34 cellular contexts compared by ENCODE assay signal in the genomic region with DNA sequence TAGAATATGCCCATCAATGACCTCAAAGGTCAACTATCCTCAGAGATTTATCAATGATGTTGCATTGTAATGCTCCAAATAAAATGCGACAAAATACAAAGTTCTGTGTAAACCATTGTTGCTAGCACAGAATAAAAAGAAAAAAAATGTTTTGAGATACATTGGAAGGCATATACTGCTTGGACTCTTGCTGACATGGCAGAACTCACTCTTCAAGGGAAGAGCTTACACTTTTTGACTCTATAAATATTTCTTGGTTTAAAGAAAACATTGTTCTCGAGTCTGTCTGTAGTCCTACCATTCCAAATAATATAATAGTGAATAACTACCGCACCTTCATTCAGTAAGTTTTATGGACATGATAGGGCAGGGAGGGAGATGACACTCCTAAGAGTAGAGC.
DNase-seq lines count a peak whose midpoint lies in the region; ATAC-seq, FAIRE-seq and TF ChIP-seq lines count a peak whose summit lies in the region.
"Had no signal": no experiment of that assay in that cellular context is flagged by ENCODE, and none has a peak within 500 bp of the region (broad histone marks: within the 10 kb centered on the region; RNA-seq: fewer than 3 reads in every experiment).

No MANE protein-coding gene starts in this region.

- dilution Hi-C loops in IMR-90 (cut with HindIII; ENCODE audit: low sequenced_read_pairs, unreplicated experiment): no loop called here

- no peak for TF ChIP-seq POLR2A in HepG2 (IDR thresholded peaks at IDR 0.05; ENCODE audit: insufficient read depth in 1 of 2, low read depth in 2 of 2, low read length in 2 of 2)
- TF ChIP-seq POLR2A in right lobe of liver (IDR thresholded peaks at IDR 0.05): no peak
- TF ChIP-seq POLR2A in A549 (IDR thresholded peaks at IDR 0.05; ENCODE audit: low read length): no peak
- no peak for TF ChIP-seq POLR2A in IMR-90 (IDR thresholded peaks at IDR 0.05; ENCODE audit: low read depth, low read length)

- WGBS in HepG2 (ENCODE audit: low lambda C conversion rate): 3% methylated on average over 3 of the region's 3 CpGs
- WGBS in right lobe of liver (ENCODE audit: insufficient coverage, low coverage, low lambda C conversion rate, missing lambda C conversion rate): 56% methylated on average over 3 of the region's 3 CpGs
- 72% methylated on average over 3 of the region's 3 CpGs for WGBS in A549 (ENCODE audit: missing lambda C conversion rate)
- no CpG with 5 or more reads among the region's 3 CpGs for WGBS in IMR-90 (ENCODE audit: extremely low coverage in 2 of 2, insufficient read length in 1 of 2), 2 experiments
- no CpG with 5 or more reads among the region's 3 CpGs for WGBS in H9 (ENCODE audit: extremely low coverage, insufficient read length, low lambda C conversion rate)

- in situ Hi-C loops in HepG2 (cut with HindIII; ENCODE audit: extremely low pct_ligation_motif_present, low pct_unique_long_range_greater_than_20kb) (no loop called here), IMR-90 (cut with MboI; ENCODE audit: low sequenced_read_pairs) (no loop called here)

- H4K91ac ChIP-seq in IMR-90 (ENCODE audit: insufficient read depth, low read depth, low read length) (no peak overlapping the region), H9 (ENCODE audit: insufficient read length, low read depth, low read length) (no peak overlapping the region)

- H4K8ac ChIP-seq in IMR-90 (ENCODE audit: low read depth in 2 of 2, low read length in 2 of 2) (no peak overlapping the region), H9 (replicated peaks; ENCODE audit: insufficient read length, low read depth, low read length) (no peak overlapping the region)

- H3K36me3 ChIP-seq in HepG2 (replicated peaks in 1 of 2; ENCODE audit: control insufficient read depth in 1 of 2, insufficient read depth in 2 of 2, low read length in 2 of 2): no peaks in the 10 kb centered on the region
- H3K36me3 ChIP-seq in right lobe of liver: no peaks in the 10 kb centered on the region
- H3K36me3 ChIP-seq in IMR-90 (ENCODE audit: control insufficient read depth, insufficient read depth, low read length): no peaks in the 10 kb centered on the region
- H3K36me3 ChIP-seq: BE2C; BLaER1; BLaER1 treated with 17β-estradiol and CSF1 and Interleukin-3, amounts not matched to agents 10 nM and 100 nM had no signal

- H3K27ac ChIP-seq in HepG2 (ENCODE audit: extremely low read length, insufficient read depth, low read length) (no peak overlapping the region), right lobe of liver (no peak overlapping the region), A549 (no peak overlapping the region), IMR-90 (ENCODE audit: insufficient read depth, low read length) (no peak overlapping the region), H9 (ENCODE audit: insufficient read length, low read depth, low read length) (no peak overlapping the region)
- H3K27ac ChIP-seq: 22Rv1; BLaER1; BLaER1 treated with 17β-estradiol and CSF1 and Interleukin-3, amounts not matched to agents 10 nM and 100 nM; C4-2B had no signal

- no peaks in the 10 kb centered on the region; a peak in 1 of 5 replicates for H3K27me3 ChIP-seq in HepG2 (ENCODE audit: control insufficient read depth in 1 of 2, insufficient read depth in 2 of 2, low read length in 2 of 2)
- no peaks in the 10 kb centered on the region for H3K27me3 ChIP-seq in right lobe of liver
- no peaks in the 10 kb centered on the region; the same call in 1 of the 2 replicates for H3K27me3 ChIP-seq in IMR-90 (ENCODE audit: control insufficient read depth, insufficient read depth, low read length)
- no peaks in the 10 kb centered on the region for H3K27me3 ChIP-seq in H9 (ENCODE audit: insufficient read depth, low read length)
- H3K27me3 ChIP-seq: BE2C; BLaER1; BLaER1 treated with 17β-estradiol and CSF1 and Interleukin-3, amounts not matched to agents 10 nM and 100 nM had no signal

- H2AFZ ChIP-seq in HepG2 (ENCODE audit: low read length) (no peak overlapping the region), IMR-90 (replicated peaks; ENCODE audit: low read length, poor library complexity) (no peak overlapping the region), H9 (ENCODE audit: low read length) (no peak overlapping the region)

- no peaks in the 10 kb centered on the region for H3K9me1 ChIP-seq in IMR-90 (ENCODE audit: insufficient read depth, low read length)

- no TSS peak for BruUV-seq in HepG2 (replicated peaks; lab: Mats Ljungman, UMichigan)
- no TSS peak for BruUV-seq in IMR-90 (replicated peaks; lab: Mats Ljungman, UMichigan)

- TF ChIP-seq RAD21 in HepG2 (CRISPR knock-in tag; IDR thresholded peaks at IDR 0.05) (no peak), A549 (conservative IDR thresholded peaks at IDR 0.05 in 1 of 2, IDR thresholded peaks at IDR 0.05 in 1 of 2) (no peak), IMR-90 (IDR thresholded peaks at IDR 0.05; ENCODE audit: low read length) (no peak)

- H3K79me1 ChIP-seq in IMR-90 (ENCODE audit: low read depth in 1 of 2, low read length in 2 of 2) (no peaks in the 10 kb centered on the region), H9 (ENCODE audit: insufficient read depth, low read depth, low read length, poor library complexity, severe bottlenecking) (no peaks in the 10 kb centered on the region)

- H3K4me3 Mint-ChIP-seq in H9: no peak overlapping the region
- H3K4me3 Mint-ChIP-seq: B cell; CD14-positive monocyte; CD4-positive, alpha-beta memory T cell; CD4-positive, alpha-beta T cell; CD4-positive, CD25-positive, alpha-beta regulatory T cell; CD8-positive, alpha-beta memory T cell; CD8-positive, alpha-beta T cell had no signal

- H4K20me1 ChIP-seq in HepG2 (ENCODE audit: insufficient read depth, low read length) (no peaks in the 10 kb centered on the region), IMR-90 (ENCODE audit: insufficient read depth, low read length) (no peaks in the 10 kb centered on the region), H9 (ENCODE audit: control insufficient read depth, insufficient read depth, insufficient read length) (no peaks in the 10 kb centered on the region)
- H4K20me1 ChIP-seq: BLaER1; BLaER1 treated with 17β-estradiol and CSF1 and Interleukin-3, amounts not matched to agents 10 nM and 100 nM had no signal

- H2AK5ac ChIP-seq in IMR-90 (ENCODE audit: low read depth, low read length) (no peak overlapping the region), H9 (ENCODE audit: insufficient read length, low read length) (no peak overlapping the region)

- H3K56ac ChIP-seq in IMR-90 (ENCODE audit: extremely low read depth, insufficient read depth, low read length): no peak overlapping the region
- no peak overlapping the region for H3K56ac ChIP-seq in H9 (ENCODE audit: insufficient read length, low read depth, low read length)

- intact Hi-C loops in HepG2 (cut with micrococcal nuclease; ENCODE audit: unreplicated experiment): no loop called here
- intact Hi-C loops in right lobe of liver (cut with DNase I): no loop called here
- intact Hi-C loops in IMR-90 (cut with micrococcal nuclease): no loop called here

- CTCF ChIA-PET in HepG2 (lab: Yijun Ruan, JAX; ENCODE audit: low intra/inter-chr PET ratio, low total read pairs): no interaction called here
- CTCF ChIA-PET in A549 (lab: Yijun Ruan, JAX): no interaction called here
- CTCF ChIA-PET in IMR-90 (lab: Yijun Ruan, JAX): no interaction called here

- H3K14ac ChIP-seq in IMR-90 (replicated peaks; ENCODE audit: low read depth, low read length): no peak overlapping the region
- H3K14ac ChIP-seq in H9 (ENCODE audit: insufficient read depth, low read length): no peak overlapping the region

- H3K18ac ChIP-seq in IMR-90 (ENCODE audit: low read depth, low read length) (no peak overlapping the region), H9 (ENCODE audit: insufficient read length, low read depth, low read length) (no peak overlapping the region)

- H2AK9ac ChIP-seq in IMR-90 (replicated peaks; ENCODE audit: low read depth, low read length, poor library complexity): no peak overlapping the region

- no peak overlapping the region for H3K23ac ChIP-seq in IMR-90 (ENCODE audit: low read depth, low read length)
- no peak overlapping the region for H3K23ac ChIP-seq in H9 (ENCODE audit: insufficient read length, low read depth, low read length)

- H3K4me3 ChIP-seq in HepG2 (replicated peaks in 1 of 3; ENCODE audit: insufficient read depth in 1 of 3, low read depth in 2 of 3, low read length in 3 of 3) (no peak overlapping the region), right lobe of liver (no peak overlapping the region), A549 (no peak overlapping the region), IMR-90 (ENCODE audit: insufficient read depth, low read depth, low read length) (no peak overlapping the region)
- H3K4me3 ChIP-seq: BLaER1; BLaER1 treated with 17β-estradiol and CSF1 and Interleukin-3, amounts not matched to agents 10 nM and 100 nM had no signal

- ATAC-seq in HepG2 (no peak), right lobe of liver (no peak), A549 (no peak), IMR-90 (ENCODE audit: low read depth) (no peak)
- ATAC-seq: CD8-positive, alpha-beta T cell had no signal

- no peaks in the 10 kb centered on the region for H3K9me3 Mint-ChIP-seq in H9
- H3K9me3 Mint-ChIP-seq: CD8-positive, alpha-beta T cell had no signal

- no peak overlapping the region for H3K4me2 ChIP-seq in HepG2 (ENCODE audit: low read depth, low read length)
- no peak overlapping the region for H3K4me2 ChIP-seq in A549
- no peak overlapping the region for H3K4me2 ChIP-seq in IMR-90 (ENCODE audit: low read depth, low read length)
- no peak overlapping the region for H3K4me2 ChIP-seq in H9 (ENCODE audit: insufficient read depth, insufficient read length, low read length)
- H3K4me2 ChIP-seq: BLaER1; BLaER1 treated with 17β-estradiol and CSF1 and Interleukin-3, amounts not matched to agents 10 nM and 100 nM had no signal

- FAIRE-seq in HepG2 (lab: Jason Lieb, UNC) (no peak), A549 (lab: Jason Lieb, UNC) (no peak)
- FAIRE-seq: A204.1, D721Med had no signal

- H3K4me1 Mint-ChIP-seq in H9: no peaks in the 10 kb centered on the region
- H3K4me1 Mint-ChIP-seq: B cell; CD14-positive monocyte; CD4-positive, alpha-beta memory T cell; CD4-positive, CD25-positive, alpha-beta regulatory T cell; CD8-positive, alpha-beta memory T cell had no signal

- H3K4ac ChIP-seq in IMR-90 (ENCODE audit: low read depth, low read length) (no peak overlapping the region), H9 (ENCODE audit: low read depth, low read length) (no peak overlapping the region)

- H3K9me3 ChIP-seq in HepG2 (ENCODE audit: low read length) (no peaks in the 10 kb centered on the region), right lobe of liver (no peaks in the 10 kb centered on the region), A549 (no peaks in the 10 kb centered on the region), IMR-90 (ENCODE audit: control insufficient read depth, insufficient read depth, low read length) (no peaks in the 10 kb centered on the region), H9 (ENCODE audit: control insufficient read depth, low read depth, low read length) (no peaks in the 10 kb centered on the region)
- H3K9me3 ChIP-seq: BE2C; BLaER1; BLaER1 treated with 17β-estradiol and CSF1 and Interleukin-3, amounts not matched to agents 10 nM and 100 nM; Caco-2 had no signal

- POLR2A ChIA-PET in HepG2 (lab: Yijun Ruan, JAX) (no interaction called here), A549 (lab: Yijun Ruan, JAX) (no interaction called here), IMR-90 (lab: Charles Lee; ENCODE audit: unreplicated experiment) (no interaction called here)

- TF ChIP-seq CTCF in HepG2 (CRISPR knock-in tag; IDR thresholded peaks at IDR 0.05): no peak
- TF ChIP-seq CTCF in right lobe of liver (IDR thresholded peaks at IDR 0.05): no peak
- no peak for TF ChIP-seq CTCF in A549 (IDR thresholded peaks at IDR 0.05)
- TF ChIP-seq CTCF in IMR-90 (conservative IDR thresholded peaks at IDR 0.05; ENCODE audit: low read depth, low read length): no peak
- TF ChIP-seq CTCF in H9 (conservative IDR thresholded peaks at IDR 0.05): no peak

- H2BK15ac ChIP-seq in IMR-90 (ENCODE audit: low read depth, low read length) (no peak overlapping the region), H9 (ENCODE audit: low read depth, low read length) (no peak overlapping the region)

- no peak overlapping the region for H2BK20ac ChIP-seq in IMR-90 (ENCODE audit: low read depth, low read length)
- no peak overlapping the region for H2BK20ac ChIP-seq in H9 (ENCODE audit: low read depth, low read length, poor library complexity, severe bottlenecking)

- H2BK5ac ChIP-seq in IMR-90 (ENCODE audit: low read depth, low read length, poor library complexity, severe bottlenecking) (no peak overlapping the region), H9 (ENCODE audit: insufficient read length, low read length) (no peak overlapping the region)

- H3K36me3 Mint-ChIP-seq in H9 (ENCODE audit: insufficient read depth in 1 of 3, low read depth in 3 of 3): no peaks in the 10 kb centered on the region
- H3K36me3 Mint-ChIP-seq: CD14-positive monocyte; CD4-positive, alpha-beta memory T cell; CD4-positive, CD25-positive, alpha-beta regulatory T cell; CD8-positive, alpha-beta memory T cell; CD8-positive, alpha-beta T cell had no signal

- H4K5ac ChIP-seq in IMR-90 (ENCODE audit: low read depth, low read length): no peak overlapping the region
- no peak overlapping the region for H4K5ac ChIP-seq in H9 (ENCODE audit: insufficient read length, low read depth, low read length)

- H3T11ph ChIP-seq in H9 (ENCODE audit: low read length): no peak overlapping the region

- H2BK120ac ChIP-seq in IMR-90 (ENCODE audit: low read depth, low read length) (no peak overlapping the region), H9 (ENCODE audit: low read depth, low read length, poor library complexity, severe bottlenecking) (no peak overlapping the region)

- no peak overlapping the region for H2BK12ac ChIP-seq in H9 (ENCODE audit: insufficient read length, low read depth, low read length)

- H3K27me3 Mint-ChIP-seq in H9 (ENCODE audit: low read depth): no peaks in the 10 kb centered on the region; the same call in none of the 2 replicates
- H3K27me3 Mint-ChIP-seq: B cell; CD4-positive, alpha-beta memory T cell; CD4-positive, CD25-positive, alpha-beta regulatory T cell; CD8-positive, alpha-beta memory T cell had no signal

- DNase-seq in HepG2 (ENCODE audit: low spot score): no peak
- DNase-seq in right lobe of liver: no peak
- no peak for DNase-seq in A549 (ENCODE audit: low read depth in 1 of 2, low spot score in 1 of 2)
- no peak for DNase-seq in IMR-90
- no peak for DNase-seq in H9
- no peak for DNase-seq in activated effector memory CD4-positive, alpha-beta T cell treated with anti-CD3 and anti-CD28 coated beads, Interleukin-2, amount 50 U/mL, for 16 hours
- DNase-seq: 8988T; ACHN; AML-193; BE2C; C1 segment of cervical spinal cord; Caco-2; Calu3; CD4-positive, alpha-beta memory T cell; CD4-positive, alpha-beta T cell; CD4-positive, CD25-positive, alpha-beta regulatory T cell; CD8-positive, alpha-beta memory T cell; CD8-positive, alpha-beta T cell; COR-L47; DMS 273 treated with DMSO at 0.1 percent for 48 hours; DMS153; DMS53; DMS79; DMS79 treated with DMSO at 0.1 percent for 48 hours; DND-41; EL had no signal

- H3K23me2 ChIP-seq in H9 (ENCODE audit: insufficient read length, low read depth, low read length, poor library complexity, severe bottlenecking): no peaks in the 10 kb centered on the region

- TF ChIP-seq EP300 in HepG2 (IDR thresholded peaks at IDR 0.05; ENCODE audit: low read depth in 2 of 2, low read length in 2 of 2) (no peak), HepG2 (CRISPR knock-in tag; IDR thresholded peaks at IDR 0.05; ENCODE audit: borderline replicate concordance) (no peak), A549 (IDR thresholded peaks at IDR 0.05) (no peak)

- H3K27ac Mint-ChIP-seq in H9: no peak overlapping the region
- H3K27ac Mint-ChIP-seq: B cell; CD14-positive monocyte; CD4-positive, alpha-beta memory T cell; CD4-positive, alpha-beta T cell; CD4-positive, CD25-positive, alpha-beta regulatory T cell; CD8-positive, alpha-beta memory T cell; CD8-positive, alpha-beta T cell had no signal

- H3K79me2 ChIP-seq in HepG2 (ENCODE audit: insufficient read depth, low read length): no peaks in the 10 kb centered on the region
- no peaks in the 10 kb centered on the region for H3K79me2 ChIP-seq in H9 (ENCODE audit: insufficient read depth, low read length)

- H3K9ac ChIP-seq in HepG2 (ENCODE audit: insufficient read depth, low read depth, low read length): no peak overlapping the region
- H3K9ac ChIP-seq in IMR-90 (ENCODE audit: low read depth, low read length): no peak overlapping the region
- H3K9ac ChIP-seq in H9 (ENCODE audit: extremely low read depth, insufficient read length, low read length): no peak overlapping the region
- H3K9ac ChIP-seq: BLaER1; BLaER1 treated with 17β-estradiol and CSF1 and Interleukin-3, amounts not matched to agents 10 nM and 100 nM had no signal

- H3K4me1 ChIP-seq in HepG2 (ENCODE audit: insufficient read depth, low read length): no peaks in the 10 kb centered on the region
- no peaks in the 10 kb centered on the region for H3K4me1 ChIP-seq in right lobe of liver
- no peaks in the 10 kb centered on the region for H3K4me1 ChIP-seq in A549
- no peaks in the 10 kb centered on the region for H3K4me1 ChIP-seq in IMR-90 (ENCODE audit: control insufficient read depth, insufficient read depth, low read length)
- H3K4me1 ChIP-seq in H9 (ENCODE audit: insufficient read depth, low read length): no peaks in the 10 kb centered on the region
- H3K4me1 ChIP-seq: BE2C, BLaER1, Caco-2 had no signal
